1 cellular context compared by ENCODE assay signal in the genomic region with DNA sequence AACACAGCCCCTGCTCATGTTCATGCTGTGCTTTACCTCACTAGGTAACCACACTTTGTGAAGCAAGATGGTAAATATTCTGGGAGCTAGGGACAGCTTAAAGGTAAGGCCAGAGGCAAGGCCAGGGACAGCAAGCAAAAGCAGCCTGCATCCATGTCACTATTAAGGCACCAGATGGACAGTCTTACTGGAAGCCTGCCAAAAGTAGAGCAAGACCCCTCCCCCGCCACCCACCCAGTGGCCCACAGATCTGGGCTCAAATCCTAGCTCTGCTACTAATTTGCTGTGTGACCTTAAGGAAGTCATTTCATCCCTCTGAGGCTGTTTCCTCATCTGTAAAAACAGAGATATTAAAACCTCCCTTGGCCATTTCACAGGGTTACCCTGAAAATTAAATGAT.
TF ChIP-seq lines count a peak whose summit lies in the region.

No MANE protein-coding gene starts in this region.

TF ChIP-seq in IMR-90, 13 proteins besides CTCF, POLR2A, EP300 and RAD21:
- TF ChIP-seq BHLHE40 (IDR thresholded peaks at IDR 0.05; ENCODE audit: low read depth, low read length) (no peak), SMC3 (IDR thresholded peaks at IDR 0.05; ENCODE audit: low read depth, low read length) (no peak), MAZ (IDR thresholded peaks at IDR 0.05; ENCODE audit: borderline replicate concordance, low read depth, low read length) (no peak), RFX5 (IDR thresholded peaks at IDR 0.05; ENCODE audit: low read depth, low read length) (no peak), CHD1 (IDR thresholded peaks at IDR 0.05; ENCODE audit: low read depth, low read length) (no peak), CEBPB (IDR thresholded peaks at IDR 0.05; ENCODE audit: low read depth, low read length) (no peak), MAFK (IDR thresholded peaks at IDR 0.05; ENCODE audit: low read depth, low read length) (no peak), RCOR1 (IDR thresholded peaks at IDR 0.05; ENCODE audit: insufficient replicate concordance, low read length) (no peak), MXI1 (IDR thresholded peaks at IDR 0.05; ENCODE audit: borderline replicate concordance, low read depth, low read length) (no peak), FOS (IDR thresholded peaks at IDR 0.05; ENCODE audit: low read depth, low read length) (no peak), NFE2L2 (IDR thresholded peaks at IDR 0.05; ENCODE audit: low read depth, low read length) (no peak)
- TF ChIP-seq, protein P1, sequence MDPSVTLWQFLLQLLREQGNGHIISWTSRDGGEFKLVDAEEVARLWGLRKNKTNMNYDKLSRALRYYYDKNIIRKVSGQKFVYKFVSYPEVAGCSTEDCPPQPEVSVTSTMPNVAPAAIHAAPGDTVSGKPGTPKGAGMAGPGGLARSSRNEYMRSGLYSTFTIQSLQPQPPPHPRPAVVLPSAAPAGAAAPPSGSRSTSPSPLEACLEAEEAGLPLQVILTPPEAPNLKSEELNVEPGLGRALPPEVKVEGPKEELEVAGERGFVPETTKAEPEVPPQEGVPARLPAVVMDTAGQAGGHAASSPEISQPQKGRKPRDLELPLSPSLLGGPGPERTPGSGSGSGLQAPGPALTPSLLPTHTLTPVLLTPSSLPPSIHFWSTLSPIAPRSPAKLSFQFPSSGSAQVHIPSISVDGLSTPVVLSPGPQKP (IDR thresholded peaks at IDR 0.05; ENCODE audit: borderline replicate concordance, low read depth, low read length) = no peak
- TF ChIP-seq, protein P2, sequence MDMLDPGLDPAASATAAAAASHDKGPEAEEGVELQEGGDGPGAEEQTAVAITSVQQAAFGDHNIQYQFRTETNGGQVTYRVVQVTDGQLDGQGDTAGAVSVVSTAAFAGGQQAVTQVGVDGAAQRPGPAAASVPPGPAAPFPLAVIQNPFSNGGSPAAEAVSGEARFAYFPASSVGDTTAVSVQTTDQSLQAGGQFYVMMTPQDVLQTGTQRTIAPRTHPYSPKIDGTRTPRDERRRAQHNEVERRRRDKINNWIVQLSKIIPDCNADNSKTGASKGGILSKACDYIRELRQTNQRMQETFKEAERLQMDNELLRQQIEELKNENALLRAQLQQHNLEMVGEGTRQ (IDR thresholded peaks at IDR 0.05; ENCODE audit: low read depth, low read length) = no peak
